ENCODE assay signal across 16 cellular contexts in genomic region chr3:138068046-138068445, GRCh38. TPM values are rescaled to one million over a fixed set of nuclear protein-coding genes. Genes with fewer than 3 reads are reported as not detected.
DNase-seq lines count a peak whose midpoint lies in the region; ATAC-seq and TF ChIP-seq lines count a peak whose summit lies in the region.
"Had no signal": no experiment of that assay in that cellular context is flagged by ENCODE, and none has a peak within 500 bp of the region (broad histone marks: within the 10 kb centered on the region; RNA-seq: fewer than 3 reads in every experiment).

No MANE protein-coding gene starts in this region.

- H3K27me3 ChIP-seq in Panc1 (ENCODE audit: control insufficient read depth, insufficient read depth, low read length), result no peaks in the 10 kb centered on the region
- no peaks in the 10 kb centered on the region for H3K27me3 ChIP-seq in osteoblast (ENCODE audit: insufficient read depth, low read length)
- H3K27me3 ChIP-seq in brain microvascular endothelial cell (replicated peaks), result no peaks in the 10 kb centered on the region
- H3K27me3 ChIP-seq: BLaER1 had no signal

- H3K36me3 ChIP-seq in Panc1 (ENCODE audit: control insufficient read depth, insufficient read depth, low read length), result no peaks in the 10 kb centered on the region; the same call in 1 of the 2 replicates
- peaks cover 62% of the 10 kb centered on the region for H3K36me3 ChIP-seq in osteoblast (ENCODE audit: insufficient read depth, low read length)
- peaks cover 50% of the 10 kb centered on the region for H3K36me3 ChIP-seq in brain microvascular endothelial cell (replicated peaks)
- H3K36me3 ChIP-seq: BLaER1 had no signal

- H3K9me3 ChIP-seq in Panc1 (ENCODE audit: control insufficient read depth, insufficient read depth, low read depth, low read length) (no peaks in the 10 kb centered on the region), osteoblast (ENCODE audit: low read depth, low read length) (no peaks in the 10 kb centered on the region)
- H3K9me3 ChIP-seq: BLaER1 had no signal

- H3K4me1 ChIP-seq in Panc1 (ENCODE audit: control insufficient read depth, insufficient read depth, low read length), result peaks cover 4% of the 10 kb centered on the region
- peaks cover 5% of the 10 kb centered on the region for H3K4me1 ChIP-seq in osteoblast (ENCODE audit: insufficient read depth, low read length)
- H3K4me1 ChIP-seq: BLaER1 had no signal

- no peak overlapping the region for H2AFZ ChIP-seq in osteoblast (ENCODE audit: low read length)
- H2AFZ ChIP-seq: GM23338 had no signal

- TF ChIP-seq CTCF in Panc1 (IDR thresholded peaks at IDR 0.05) (no peak), osteoblast (IDR thresholded peaks at IDR 0.05; ENCODE audit: extremely low read depth, low read depth, low read length) (no peak), brain microvascular endothelial cell (IDR thresholded peaks at IDR 0.05; ENCODE audit: low read depth, low read length, missing control alignments) (no peak)

- H3K4me3 ChIP-seq in Panc1 (ENCODE audit: low read depth in 2 of 2, low read length in 2 of 2), result no peak overlapping the region
- H3K4me3 ChIP-seq in osteoblast (ENCODE audit: insufficient read depth, low read length), result no peak overlapping the region
- no peak overlapping the region for H3K4me3 ChIP-seq in brain microvascular endothelial cell (ENCODE audit: low read depth, low read length)
- H3K4me3 ChIP-seq: BLaER1, GM23338 had no signal

- CTCF ChIA-PET in Panc1 (lab: Charles Lee), result interaction anchor here (0.6 to 0.8 kb wide), 2 partner anchors 110 to 1170 kb away, joined by 3 to 4 read pairs; no protein-coding TSS in a partner anchor

- peak; percentile 7 for ATAC-seq in GM18511 (IDR thresholded peaks at IDR 0.05; ENCODE audit: unreplicated experiment)
- 0 out of 2 replicates have a peak, but pooled peaks have one; percentile 22 for ATAC-seq in Panc1

- intact Hi-C loops in Panc1 (cut with micrococcal nuclease; ENCODE audit: unreplicated experiment), result loop anchor here (1.0 kb wide), 1 partner anchor 51 kb away; no protein-coding TSS in a partner anchor

- no TSS peak for BruUV-seq in Panc1 (replicated peaks; lab: Mats Ljungman, UMichigan)

- in situ Hi-C loops in Panc1 (cut with HindIII; ENCODE audit: low pct_unique_long_range_greater_than_20kb, low sequenced_read_pairs), result no loop called here
- in situ Hi-C loops in brain microvascular endothelial cell (cut with HindIII; ENCODE audit: low pct_ligation_motif_present, low sequenced_read_pairs), result no loop called here

- no peak overlapping the region for H3K4me2 ChIP-seq in osteoblast (ENCODE audit: insufficient read depth, low read length)
- H3K4me2 ChIP-seq: BLaER1, GM23338 had no signal

- peak; percentile 5 for DNase-seq in activated gamma-delta T cell (lab: John Stamatoyannopoulos, UW)
- no peak for DNase-seq in activated gamma-delta T cell treated with Interleukin-2 at 50 U/mL for 16 hours
- no peak for DNase-seq in Panc1 (ENCODE audit: low read depth, low spot score)
- peak; percentile 41 for DNase-seq in osteoblast (ENCODE audit: insufficient read length, low spot score, missing footprints)
- DNase-seq in GM19240 (ENCODE audit: insufficient read length, low spot score), result no peak
- no peak for DNase-seq in brain microvascular endothelial cell
- DNase-seq in activated effector memory CD4-positive, alpha-beta T cell treated with anti-CD3 and anti-CD28 coated beads, Interleukin-2, amount 50 U/mL, for 16 hours, result no peak

- H3K79me2 ChIP-seq in osteoblast (ENCODE audit: insufficient read depth, low read length), result no peaks in the 10 kb centered on the region

- POLR2A ChIA-PET in Panc1 (lab: Charles Lee), result no interaction called here

- H3K27ac ChIP-seq in Panc1 (ENCODE audit: low read length) (no peak overlapping the region), osteoblast (ENCODE audit: low read depth, low read length) (no peak overlapping the region), brain microvascular endothelial cell (no peak overlapping the region)
- H3K27ac ChIP-seq: BLaER1 had no signal

- H4K20me1 ChIP-seq in osteoblast (ENCODE audit: insufficient read depth, low read length), result peaks cover 11% of the 10 kb centered on the region
- H4K20me1 ChIP-seq: BLaER1 had no signal

RNA-seq across cellular contexts. Expression of gene DZIP1L, which starts 47.4 kb away (rescaled TPM):
- total RNA-seq in Panc1 (2021; ENCODE audit: unreplicated experiment) (11.1 TPM), osteoblast (32.7 and 42.3 TPM in 2 replicates)
- 5.3 TPM for polyA plus RNA-seq in Panc1 (2012; ENCODE audit: insufficient read length)
- total RNA-seq: CD4-positive, alpha-beta memory T cell; HT-29 had no signal
- polyA plus RNA-seq: CD4-positive, alpha-beta memory T cell had no signal

RNA-seq across cellular contexts. Expression of gene CLDN18, which starts 58.1 kb away (rescaled TPM):
- total RNA-seq in Panc1 (2021; ENCODE audit: unreplicated experiment), result 0.08 TPM
- 0.15 TPM for polyA plus RNA-seq in Panc1 (2012; ENCODE audit: insufficient read length)
- not detected in 2 replicates for total RNA-seq in osteoblast
- total RNA-seq: A673; CD4-positive, alpha-beta memory T cell; Daoy; GM23338 had no signal
- polyA plus RNA-seq: AG04450; CD14-positive monocyte; CD4-positive, alpha-beta memory T cell had no signal

Comparison
In these comparisons a context has a peak if more than half of its experiments do, and no peak if none do; other contexts are left out.
1. DNase-seq: peak in activated gamma-delta T cell (single experiment) and osteoblast (single experiment); none in activated gamma-delta T cell treated with Interleukin-2 at 50 U/mL for 16 hours (single experiment), Panc1 (single experiment), GM19240 (single experiment), brain microvascular endothelial cell (single experiment) and activated effector memory CD4-positive, alpha-beta T cell treated with anti-CD3 and anti-CD28 coated beads, Interleukin-2, amount 50 U/mL, for 16 hours (single experiment).